ENCODE assay signal across 1 cellular context in genomic region chr6:85644374-85644762, GRCh38.
TF ChIP-seq lines count a peak whose summit lies in the region.

No MANE protein-coding gene starts in this region.

TF ChIP-seq in SK-N-SH treated with all-trans-retinoic acid at 6 μM for 48 hours, 23 proteins besides CTCF, POLR2A, EP300 and RAD21 (continued from another document):
- no peak for TF ChIP-seq POU6F1 (CRISPR knock-in tag; IDR thresholded peaks at IDR 0.05; ENCODE audit: borderline replicate concordance, low read depth)
- no peak for TF ChIP-seq RARB (CRISPR knock-in tag; IDR thresholded peaks at IDR 0.05)
- TF ChIP-seq SNAI2 (CRISPR knock-in tag; IDR thresholded peaks at IDR 0.05): no peak
- no peak for TF ChIP-seq ZNF565 (CRISPR knock-in tag; conservative IDR thresholded peaks at IDR 0.05; ENCODE audit: low read depth)
- TF ChIP-seq CREB5 (CRISPR knock-in tag; IDR thresholded peaks at IDR 0.05; ENCODE audit: low read depth): no peak
- TF ChIP-seq ISL1 (CRISPR knock-in tag; IDR thresholded peaks at IDR 0.05): no peak
- no peak for TF ChIP-seq ESRRG (CRISPR knock-in tag; IDR thresholded peaks at IDR 0.05)
- no peak for TF ChIP-seq TCF4 (CRISPR knock-in tag; IDR thresholded peaks at IDR 0.05; ENCODE audit: borderline replicate concordance)
- no peak for TF ChIP-seq OSR1 (CRISPR knock-in tag; IDR thresholded peaks at IDR 0.05)
TF ChIP-seq in SK-N-SH treated with all-trans-retinoic acid at 6 μM for 48 hours: peak in this region for 0.
